In genomic region chr3:157416347-157417087, GRCh38 we compare ENCODE assay signal across 16 cellular contexts. TPM values are rescaled to one million over a fixed set of nuclear protein-coding genes. Genes with fewer than 3 reads are reported as not detected.
DNase-seq lines count a peak whose midpoint lies in the region; ATAC-seq and TF ChIP-seq lines count a peak whose summit lies in the region.
"Had no signal": no experiment of that assay in that cellular context is flagged by ENCODE, and none has a peak within 500 bp of the region (broad histone marks: within the 10 kb centered on the region; RNA-seq: fewer than 3 reads in every experiment).

No MANE protein-coding gene starts in this region.

- POLR2A ChIA-PET in HEK293 (lab: Yijun Ruan, JAX): no interaction called here

- ATAC-seq in HG03469 (IDR thresholded peaks at IDR 0.05; ENCODE audit: unreplicated experiment): no peak
- ATAC-seq: A549, GM12878, GM23338 had no signal

- H3F3A ChIP-seq in Loucy (ENCODE audit: low read depth): no peaks in the 10 kb centered on the region

- 37 to 62% (median 56%) methylated on average over 3 of the region's 3 CpGs for WGBS in spleen, 5 donors

- H3K9ac ChIP-seq in Loucy (ENCODE audit: low read depth, low read length, poor library complexity, severe bottlenecking): no peak overlapping the region
- H3K9ac ChIP-seq: BLaER1 had no signal

- H3K27me3 ChIP-seq in Loucy (ENCODE audit: insufficient read depth, low read length, poor library complexity, severe bottlenecking) (no peaks in the 10 kb centered on the region), spleen (replicated peaks in 1 of 7) (no peaks in the 10 kb centered on the region)
- H3K27me3 ChIP-seq: BLaER1 had no signal

- H3K9me3 ChIP-seq in HEK293 (ENCODE audit: control insufficient read depth, insufficient read depth, low read depth, low read length) (no peaks in the 10 kb centered on the region), Loucy (ENCODE audit: insufficient read depth, low read depth, low read length) (no peaks in the 10 kb centered on the region), spleen (peaks cover 0 to 3% (median 0%) of the 10 kb centered on the region in 8 donors)
- H3K9me3 ChIP-seq: A549, BLaER1 had no signal

- H3K4me2 ChIP-seq in Loucy (ENCODE audit: low read depth, low read length, poor library complexity, severe bottlenecking): peak overlapping the region; percentile 31
- H3K4me2 ChIP-seq: A549, BLaER1, GM23338 had no signal

- H3K79me2 ChIP-seq in Loucy (ENCODE audit: insufficient read depth, low read length): no peaks in the 10 kb centered on the region

- CTCF ChIA-PET in HEK293 (lab: Yijun Ruan, JAX): interaction anchor here (0.7 to 1.0 kb wide), 3 partner anchors 15 to 88 kb away, joined by 3 to 4 read pairs (median 3); no protein-coding TSS in a partner anchor

- DNase-seq in dermis blood vessel endothelial cell (peak; percentile 44), spleen (no peak), C1 segment of cervical spinal cord (lab: John Stamatoyannopoulos, UW) (no peak), NCI-H345 (lab: John Stamatoyannopoulos, UW) (no peak)
- DNase-seq: CD4-positive, CD25-positive, alpha-beta regulatory T cell; DMS79; H7; KBM-7 had no signal

- no peaks in the 10 kb centered on the region for H3K4me1 ChIP-seq in HEK293 (ENCODE audit: control insufficient read depth, insufficient read depth, low read length)
- H3K4me1 ChIP-seq in Loucy (ENCODE audit: insufficient read depth, low read length, poor library complexity, severe bottlenecking): peaks cover 12% of the 10 kb centered on the region
- H3K4me1 ChIP-seq in spleen: peaks cover 0 to 3% (median 0%) of the 10 kb centered on the region in 6 donors
- H3K4me1 ChIP-seq: BLaER1 had no signal

- no peaks in the 10 kb centered on the region for H3K9me2 ChIP-seq in Loucy (replicated peaks; ENCODE audit: low read depth, low read length)

- TF ChIP-seq CTCF in HEK293 (tag by site-specific recombination; IDR thresholded peaks at IDR 0.05) (no peak), Loucy (conservative IDR thresholded peaks at IDR 0.05; ENCODE audit: low read length) (no peak), spleen (IDR thresholded peaks at IDR 0.05 in 8 of 11, conservative IDR thresholded peaks at IDR 0.05 in 3 of 11) (no peak)

- no peak overlapping the region for H2AFZ ChIP-seq in Loucy (ENCODE audit: low read length)
- H2AFZ ChIP-seq: GM23338 had no signal

- no peaks in the 10 kb centered on the region for H4K20me1 ChIP-seq in Loucy (ENCODE audit: insufficient read depth, low read length, poor library complexity, severe bottlenecking)
- H4K20me1 ChIP-seq: BLaER1 had no signal

- no peak overlapping the region for H3K4me3 ChIP-seq in HEK293 (ENCODE audit: low read depth, low read length)
- H3K4me3 ChIP-seq in Loucy (ENCODE audit: low read length, poor library complexity, severe bottlenecking): no peak overlapping the region
- H3K4me3 ChIP-seq in spleen: no peak overlapping the region
- H3K4me3 ChIP-seq: A549, BLaER1, GM12878, GM23338 had no signal

- TF ChIP-seq POLR2A in spleen (IDR thresholded peaks at IDR 0.05): no peak

- H3K27ac ChIP-seq in HEK293 (ENCODE audit: extremely low read depth, low read depth, low read length): no peak overlapping the region
- peak overlapping the region; percentile 5 to 82 (median 58) for H3K27ac ChIP-seq in spleen
- H3K27ac ChIP-seq: A549, BLaER1, HL-60 had no signal

- intact Hi-C loops in spleen (cut with DNase I; ENCODE audit: low total_unique reads): no loop called here

- no peaks in the 10 kb centered on the region for H3K36me3 ChIP-seq in HEK293 (ENCODE audit: control insufficient read depth in 2 of 2, insufficient read depth in 1 of 2, low read length in 2 of 2)
- no peaks in the 10 kb centered on the region for H3K36me3 ChIP-seq in Loucy (ENCODE audit: insufficient read depth, low read length)
- H3K36me3 ChIP-seq in spleen: no peaks in the 10 kb centered on the region
- H3K36me3 ChIP-seq: BLaER1 had no signal

TF ChIP-seq in HEK293, 187 proteins besides CTCF, POLR2A, EP300 and RAD21:
- TF ChIP-seq PRDM1 (tag by site-specific recombination; IDR thresholded peaks at IDR 0.05) (peak; percentile 51; the same call in 1 of the 2 replicates), INSM2 (tag by site-specific recombination; IDR thresholded peaks at IDR 0.05) (no peak), ZNF623 (tag by site-specific recombination; IDR thresholded peaks at IDR 0.05) (no peak)

RNA-seq across cellular contexts. Expression of gene PTX3, which starts 20.1 kb away (rescaled TPM):
- 192 and 466 TPM in 2 replicates for total RNA-seq in dermis blood vessel endothelial cell
- total RNA-seq in spleen: 10 to 100 TPM in 6 of 7 donors, 1 to 10 TPM in 1; 8.1 to 26.5 (median 21.4) TPM
- polyA plus RNA-seq in spleen: 10 to 100 TPM in 1 of 3 donors, 1 to 10 TPM in 2; 3.3 to 12.2 (median 5.7) TPM
- total RNA-seq: GM12878 had no signal
- polyA plus RNA-seq: CD4-positive, CD25-positive, alpha-beta regulatory T cell had no signal
